Comparison of ENCODE assay signal across 14 cellular contexts in genomic region chr17:12070561-12070960, GRCh38. TPM values are rescaled to one million over a fixed set of nuclear protein-coding genes. Genes with fewer than 3 reads are reported as not detected.
A peak's percentile ranks its signal among the peaks of the same experiment; 100 is the strongest.
DNase-seq lines count a peak whose midpoint lies in the region; ATAC-seq and TF ChIP-seq lines count a peak whose summit lies in the region.
"Had no signal": no experiment of that assay in that cellular context is flagged by ENCODE, and none has a peak within 500 bp of the region (broad histone marks: within the 10 kb centered on the region; RNA-seq: fewer than 3 reads in every experiment).

No MANE protein-coding gene starts in this region.

- DNase-seq in Daoy (ENCODE audit: low read depth) (peak; percentile 39), M059J (ENCODE audit: low read depth) (peak; percentile 81), dorsolateral prefrontal cortex (no peak), osteoblast (ENCODE audit: insufficient read length, low spot score, missing footprints) (peak; percentile 75), globus pallidus (ENCODE audit: low spot score) (no peak), right cardiac atrium (no peak), AML-193 (lab: John Stamatoyannopoulos, UW) (no peak), D341Med (ENCODE audit: low spot score) (no peak)
- DNase-seq: activated CD4-positive, alpha-beta memory T cell treated with anti-CD3 and anti-CD28 coated beads for 36 hours; aorta; effector CD8-positive, alpha-beta T cell; NCI-H1092; pancreas had no signal

- H3K79me2 ChIP-seq in osteoblast (ENCODE audit: insufficient read depth, low read length) = peaks cover 42% of the 10 kb centered on the region

- peak overlapping the region in 56 of 59 donors; percentile 5 to 64 (median 46) for H3K4me3 ChIP-seq in dorsolateral prefrontal cortex
- no peak overlapping the region for H3K4me3 ChIP-seq in osteoblast (ENCODE audit: insufficient read depth, low read length)
- H3K4me3 ChIP-seq in right cardiac atrium (ENCODE audit: low read length) = no peak overlapping the region
- H3K4me3 ChIP-seq: pancreas had no signal

- intact Hi-C loops in dorsolateral prefrontal cortex (cut with DNase I) = no loop called here
- intact Hi-C loops in right cardiac atrium (cut with DNase I) = no loop called here

- ATAC-seq in right cardiac atrium = no peak
- ATAC-seq: activated T-helper 17 cell treated with anti-CD3 and anti-CD28 coated beads, Interleukin-2, amount 50 U/mL, for 72 hours; pancreas had no signal

- H3K27me3 ChIP-seq in dorsolateral prefrontal cortex (no peaks in the 10 kb centered on the region), osteoblast (ENCODE audit: insufficient read depth, low read length) (no peaks in the 10 kb centered on the region), right cardiac atrium (ENCODE audit: control insufficient read depth, insufficient read depth) (no peaks in the 10 kb centered on the region)
- H3K27me3 ChIP-seq: pancreas had no signal

- H2AFZ ChIP-seq in osteoblast (ENCODE audit: low read length) = no peak overlapping the region

- peaks cover 10% of the 10 kb centered on the region for H3K4me1 ChIP-seq in osteoblast (ENCODE audit: insufficient read depth, low read length)
- H3K4me1 ChIP-seq in right cardiac atrium (ENCODE audit: control insufficient read depth, insufficient read depth, low read length) = no peaks in the 10 kb centered on the region

- TF ChIP-seq CTCF in dorsolateral prefrontal cortex (IDR thresholded peaks at IDR 0.05 in 54 of 56, conservative IDR thresholded peaks at IDR 0.05 in 2 of 56; ENCODE audit: low read depth in 1 of 56, partially characterized antibody in 56 of 56) (no peak), osteoblast (IDR thresholded peaks at IDR 0.05; ENCODE audit: extremely low read depth, low read depth, low read length) (no peak)

- H3K4me2 ChIP-seq in osteoblast (ENCODE audit: insufficient read depth, low read length) = peak overlapping the region; percentile 37

- peaks cover 10% of the 10 kb centered on the region for H4K20me1 ChIP-seq in osteoblast (ENCODE audit: insufficient read depth, low read length)

- H3K9me3 ChIP-seq in osteoblast (ENCODE audit: low read depth, low read length) (no peaks in the 10 kb centered on the region), right cardiac atrium (ENCODE audit: control insufficient read depth, low read length) (no peaks in the 10 kb centered on the region)
- H3K9me3 ChIP-seq: pancreas had no signal

- H3K36me3 ChIP-seq in osteoblast (ENCODE audit: insufficient read depth, low read length) = peaks cover 8% of the 10 kb centered on the region
- H3K36me3 ChIP-seq: pancreas had no signal

- peak overlapping the region in 44 of 59 donors; percentile 10 to 99 (median 89) for H3K27ac ChIP-seq in dorsolateral prefrontal cortex
- peak overlapping the region; percentile 52 for H3K27ac ChIP-seq in osteoblast (ENCODE audit: low read depth, low read length)
- H3K27ac ChIP-seq in right cardiac atrium (ENCODE audit: low read length) = no peak overlapping the region
- H3K27ac ChIP-seq: pancreas had no signal

RNA-seq across cellular contexts. Expression of gene MAP2K4, which starts 49.9 kb away (rescaled TPM):
- total RNA-seq in Daoy (2014; rRNA removed; shearing (Covaris generic)) = 21.7 and 31.8 TPM in 2 replicates
- 27.0 and 31.5 TPM in 2 replicates for total RNA-seq in M059J (2014; rRNA removed; shearing (Covaris generic))
- 100 to 1,000 TPM in 111 of 120 experiments, 10 to 100 TPM in 9; 73.7 to 171 (median 137) TPM for total RNA-seq in dorsolateral prefrontal cortex
- total RNA-seq in osteoblast = 40.9 and 41.8 TPM in 2 replicates
- total RNA-seq in right cardiac atrium = 10 to 100 TPM; 29.9 to 34.4 (median 33.7) TPM
- 11.5 TPM for polyA plus RNA-seq in right cardiac atrium

Comparison
In these comparisons a context has a peak if more than half of its experiments do, and no peak if none do; other contexts are left out.
1. DNase-seq: peak in Daoy (single experiment), M059J (single experiment) and osteoblast (single experiment); none in dorsolateral prefrontal cortex (0 of 10), globus pallidus (single experiment), right cardiac atrium (0 of 3), AML-193 (0 of 2) and D341Med (single experiment).
2. H3K4me3 ChIP-seq: peak in dorsolateral prefrontal cortex (56 of 59); none in osteoblast (single experiment) and right cardiac atrium (single experiment).